ENCODE assay signal across 24 cellular contexts in genomic region chr6:144969154-144969553, GRCh38.
"Had no signal": no experiment of that assay in that cellular context is flagged by ENCODE, and none has a peak within 500 bp of the region (broad histone marks: within the 10 kb centered on the region; RNA-seq: fewer than 3 reads in every experiment).

No MANE protein-coding gene starts in this region.

- H3K9ac ChIP-seq: KMS-11 had no signal

- H3K4me1 ChIP-seq: Peyer's patch, SJCRH30 had no signal

- DNase-seq: Kasumi-1; MM.1S; NCI-H1092 treated with DMSO at 0.1 percent for 48 hours; NCI-H1436; NCI-H187; NCI-H2029; NCI-H2081 treated with DMSO at 0.1 percent for 48 hours; NCI-H2171; NCI-H226; NCI-H446; NCI-H510A; NCI-H524 treated with DMSO at 0.1 percent for 48 hours; NCI-H69; NCI-H774; NK-92 treated with Interleukin-12 subunit alpha and Interleukin-12 subunit beta, amount 100 ng/mL, for 24 hours; PC-9; Peyer's patch; SHP77 treated with DMSO at 0.1 percent for 48 hours; SJCRH30 had no signal

- H3K36me3 ChIP-seq: Peyer's patch, SJCRH30 had no signal

- H3K27ac ChIP-seq: KMS-11, PC-9, Peyer's patch, SJCRH30 had no signal

- H3K4me3 ChIP-seq: K562, PC-9, Peyer's patch, SJCRH30 had no signal

- H3K4me2 ChIP-seq: KMS-11, PC-9 had no signal

- ATAC-seq: HepG2, K562, Right ventricle myocardium inferior, SK-N-SH treated with all-trans-retinoic acid at 6 μM for 48 hours had no signal

- H3K9me3 ChIP-seq: Peyer's patch, SJCRH30 had no signal

- H3K27me3 ChIP-seq: Peyer's patch, SJCRH30 had no signal

- H2AFZ ChIP-seq: PC-9 had no signal
